Comparison of ENCODE assay signal across 1 cellular context in the genomic region with DNA sequence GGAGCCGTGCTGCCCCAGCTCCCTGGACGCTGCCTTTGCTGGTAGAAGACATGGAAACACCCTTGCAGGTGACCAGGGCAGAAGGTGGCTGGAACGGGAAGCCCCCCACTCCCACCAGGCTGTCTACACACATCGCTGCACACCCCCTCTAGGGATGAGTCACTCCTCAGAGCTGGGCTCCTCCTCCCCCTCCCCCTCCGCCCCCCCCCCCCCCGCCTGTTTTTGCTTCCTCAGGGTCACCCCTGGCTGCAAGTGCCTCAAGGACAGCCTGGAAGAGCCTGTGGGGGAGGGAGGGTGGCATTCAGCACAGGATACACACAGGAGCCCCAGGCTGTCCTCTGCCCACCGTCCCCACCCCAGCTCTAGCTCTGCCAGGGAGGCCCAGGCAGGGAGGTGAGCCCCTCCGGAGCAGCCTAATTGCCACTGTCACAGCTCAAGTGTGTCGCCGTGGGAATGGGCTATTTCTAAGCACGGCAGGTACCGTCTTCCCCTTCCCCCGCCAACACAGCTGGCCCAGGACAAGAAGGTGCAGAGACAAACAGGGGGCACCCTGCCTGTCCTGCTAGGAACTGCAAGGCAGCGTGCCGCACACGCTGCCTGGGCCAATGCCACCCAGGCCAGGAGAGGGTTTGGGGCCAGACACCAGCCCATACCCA.
TF ChIP-seq lines count a peak whose summit lies in the region.

No MANE protein-coding gene starts in this region.

TF ChIP-seq in IMR-90, 13 proteins besides CTCF, POLR2A, EP300 and RAD21:
- no peak for TF ChIP-seq FOS (IDR thresholded peaks at IDR 0.05; ENCODE audit: low read depth, low read length)
- TF ChIP-seq RFX5 (IDR thresholded peaks at IDR 0.05; ENCODE audit: low read depth, low read length): no peak
- TF ChIP-seq MAFK (IDR thresholded peaks at IDR 0.05; ENCODE audit: low read depth, low read length): no peak
- TF ChIP-seq, protein P1, sequence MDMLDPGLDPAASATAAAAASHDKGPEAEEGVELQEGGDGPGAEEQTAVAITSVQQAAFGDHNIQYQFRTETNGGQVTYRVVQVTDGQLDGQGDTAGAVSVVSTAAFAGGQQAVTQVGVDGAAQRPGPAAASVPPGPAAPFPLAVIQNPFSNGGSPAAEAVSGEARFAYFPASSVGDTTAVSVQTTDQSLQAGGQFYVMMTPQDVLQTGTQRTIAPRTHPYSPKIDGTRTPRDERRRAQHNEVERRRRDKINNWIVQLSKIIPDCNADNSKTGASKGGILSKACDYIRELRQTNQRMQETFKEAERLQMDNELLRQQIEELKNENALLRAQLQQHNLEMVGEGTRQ (IDR thresholded peaks at IDR 0.05; ENCODE audit: low read depth, low read length): no peak
